ENCODE assay signal across 7 cellular contexts in the genomic region with DNA sequence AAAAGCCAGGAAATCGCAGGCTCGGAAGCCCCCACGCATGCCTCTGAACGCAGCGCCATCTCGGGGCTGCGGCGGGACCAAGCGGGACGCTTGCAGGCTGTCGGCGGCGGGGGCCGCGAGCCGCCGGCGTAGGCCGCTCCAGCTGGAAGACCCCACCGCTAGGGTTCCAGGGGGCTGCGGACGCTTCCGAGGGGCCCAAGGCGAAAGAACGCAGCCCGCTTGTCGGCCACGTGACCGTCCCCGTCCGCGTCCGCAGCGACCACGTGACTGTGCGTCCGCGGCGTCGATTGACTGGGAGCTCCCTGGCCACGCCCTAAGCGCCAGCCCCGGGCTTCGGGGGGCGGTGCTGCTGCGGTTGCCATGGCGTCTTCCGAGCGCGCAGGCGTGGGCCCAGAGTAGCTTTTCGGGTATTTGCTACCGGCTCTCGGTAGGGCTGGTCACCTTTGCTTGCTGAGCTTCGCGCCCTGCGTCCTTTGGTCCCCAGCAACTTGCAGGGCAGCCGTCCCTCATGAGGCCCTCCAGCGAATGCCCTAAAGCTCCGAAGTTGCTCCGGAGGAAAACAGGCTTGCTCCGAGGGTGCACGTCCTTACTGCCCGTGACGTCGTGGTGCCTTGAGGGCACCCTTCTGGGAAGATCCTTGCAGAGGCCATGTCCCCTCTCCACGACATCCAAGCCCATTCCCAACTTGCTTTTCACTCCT.
DNase-seq lines count a peak whose midpoint lies in the region; ATAC-seq and TF ChIP-seq lines count a peak whose summit lies in the region.

No MANE protein-coding gene starts in this region.

- H3K4me1 ChIP-seq in gastrocnemius medialis, result peaks cover 43 to 44% of the 10 kb centered on the region in 2 donors

- peak; percentile 52 for ATAC-seq in GM18508 (IDR thresholded peaks at IDR 0.05; ENCODE audit: insufficient read depth, unreplicated experiment)
- ATAC-seq in HG02973 (IDR thresholded peaks at IDR 0.05; ENCODE audit: unreplicated experiment), result peak; percentile 80
- ATAC-seq in gastrocnemius medialis, result peak; percentile 64 to 69

- peak overlapping the region; percentile 94 to 98 (median 98) for H3K27ac ChIP-seq in gastrocnemius medialis

- H3K9me3 ChIP-seq in gastrocnemius medialis, result no peaks in the 10 kb centered on the region

- in situ Hi-C loops in gastrocnemius medialis (cut with MboI; ENCODE audit: low sequenced_read_pairs in 4 of 4), result loop anchor here in 1 of 4 donors (25.0 kb wide), 1 partner anchor 301 kb away; a partner anchor contains a TSS

- peak overlapping the region; percentile 80 to 93 (median 84) for H3K4me3 ChIP-seq in gastrocnemius medialis

- DNase-seq in NCI-H187 treated with DMSO at 0.1 percent for 48 hours (lab: John Stamatoyannopoulos, UW), result peak; percentile 43
- DNase-seq in T1000 (lab: John Stamatoyannopoulos, UW), result peak; percentile 86
- DNase-seq in astrocyte of the hippocampus (ENCODE audit: low read depth, low spot score), result peak; percentile 97
- peak; percentile 19 to 97 (median 88) for DNase-seq in hypothalamus (lab: John Stamatoyannopoulos, UW)
- peak; percentile 92 to 94 for DNase-seq in gastrocnemius medialis

- TF ChIP-seq CTCF in gastrocnemius medialis (IDR thresholded peaks at IDR 0.05 in 4 of 5, conservative IDR thresholded peaks at IDR 0.05 in 1 of 5), result peak in 4 of 5 experiments; percentile 39 to 56 (median 50)

- no peaks in the 10 kb centered on the region for H3K36me3 ChIP-seq in gastrocnemius medialis

- TF ChIP-seq POLR2A in gastrocnemius medialis (IDR thresholded peaks at IDR 0.05), result peak; percentile 92 to 95

- H3K27me3 ChIP-seq in gastrocnemius medialis, result no peaks in the 10 kb centered on the region

- intact Hi-C loops in gastrocnemius medialis (cut with DNase I; ENCODE audit: low total_unique reads), result loop anchor here (1.0 to 5.0 kb wide), 5 partner anchors 106 to 1339 kb away; a partner anchor contains a TSS

Comparison
In these comparisons a context has a peak if more than half of its experiments do, and no peak if none do; other contexts are left out.
1. Peak in every context shown above with its lines: DNase-seq, ATAC-seq, H3K4me3 ChIP-seq and H3K27ac ChIP-seq.
2. DNase-seq: peak in every context shown above with its lines; median percentile 97 in astrocyte of the hippocampus; 93 in gastrocnemius medialis; 88 in hypothalamus; 86 in T1000; 43 in NCI-H187 treated with DMSO at 0.1 percent for 48 hours.